Comparison of ENCODE assay signal across 10 cellular contexts in genomic region chr6:116834526-116834925, GRCh38. TPM values are rescaled to one million over a fixed set of nuclear protein-coding genes. Genes with fewer than 3 reads are reported as not detected.
"Had no signal": no experiment of that assay in that cellular context is flagged by ENCODE, and none has a peak within 500 bp of the region (broad histone marks: within the 10 kb centered on the region; RNA-seq: fewer than 3 reads in every experiment).

No MANE protein-coding gene starts in this region.

RNA-seq across cellular contexts. Expression of gene GPRC6A, which starts 5.6 kb away (rescaled TPM):
- total RNA-seq: OCI-LY7, PC-3, PC-9, Peyer's patch, Right ventricle myocardium inferior, Right ventricle myocardium superior, RPMI7951, SJCRH30, SJSA1, SK-MEL-5 had no signal

RNA-seq across cellular contexts. Expression of gene RFX6, which starts 42.5 kb away (rescaled TPM):
- total RNA-seq: OCI-LY7, PC-9, Right ventricle myocardium inferior, Right ventricle myocardium superior, RPMI7951, SJCRH30, SJSA1 had no signal
